7 cellular contexts compared by ENCODE assay signal in genomic region chr16:30787613-30788378, GRCh38. TPM values are rescaled to one million over a fixed set of nuclear protein-coding genes. Genes with fewer than 3 reads are reported as not detected.
DNase-seq lines count a peak whose midpoint lies in the region; ATAC-seq, FAIRE-seq and TF ChIP-seq lines count a peak whose summit lies in the region.

No MANE protein-coding gene starts in this region.

- H3K9me3 ChIP-seq in IMR-90 (ENCODE audit: control insufficient read depth, insufficient read depth, low read length) (no peaks in the 10 kb centered on the region), astrocyte (ENCODE audit: insufficient read depth, low read depth, low read length) (no peaks in the 10 kb centered on the region), subcutaneous abdominal adipose tissue (ENCODE audit: control insufficient read depth in 5 of 5, low read length in 5 of 5) (no peaks in the 10 kb centered on the region)

- H3K4me1 ChIP-seq in IMR-90 (ENCODE audit: control insufficient read depth, insufficient read depth, low read length), result peaks cover 4% of the 10 kb centered on the region
- H3K4me1 ChIP-seq in astrocyte (ENCODE audit: insufficient read depth, low read length), result peaks cover 12% of the 10 kb centered on the region
- H3K4me1 ChIP-seq in subcutaneous abdominal adipose tissue (ENCODE audit: control insufficient read depth in 5 of 5, insufficient read depth in 5 of 5, low read length in 5 of 5), result peaks cover 4 to 30% (median 23%) of the 10 kb centered on the region in 5 donors

- peak overlapping the region; percentile 40; the same call in 1 of the 2 replicates for H2AK5ac ChIP-seq in IMR-90 (ENCODE audit: low read depth, low read length)

- TF ChIP-seq CTCF in IMR-90 (conservative IDR thresholded peaks at IDR 0.05; ENCODE audit: low read depth, low read length), result no peak
- TF ChIP-seq CTCF in astrocyte (IDR thresholded peaks at IDR 0.05; ENCODE audit: insufficient read depth, low read depth, low read length), result no peak

- TF ChIP-seq POLR2A in IMR-90 (IDR thresholded peaks at IDR 0.05; ENCODE audit: low read depth, low read length), result no peak

- POLR2A ChIA-PET in IMR-90 (lab: Charles Lee; ENCODE audit: unreplicated experiment), result interaction anchor here (1.5 kb wide), 1 partner anchor 18 kb away, joined by 13 read pairs; no protein-coding TSS in a partner anchor

- peak overlapping the region; percentile 79 for H4K91ac ChIP-seq in IMR-90 (ENCODE audit: insufficient read depth, low read depth, low read length)

- H4K8ac ChIP-seq in IMR-90 (ENCODE audit: low read depth in 2 of 2, low read length in 2 of 2), result peak overlapping the region; percentile 97 to 99

- peaks cover 11 to 33% of the 10 kb centered on the region in 2 experiments for H3K79me1 ChIP-seq in IMR-90 (ENCODE audit: low read depth in 1 of 2, low read length in 2 of 2)

- peak overlapping the region; percentile 81 for H3K27ac Mint-ChIP-seq in astrocyte (ENCODE audit: unreplicated experiment)

- H4K5ac ChIP-seq in IMR-90 (ENCODE audit: low read depth, low read length), result peak overlapping the region; percentile 98

- peak overlapping the region; percentile 96 for H3K4ac ChIP-seq in IMR-90 (ENCODE audit: low read depth, low read length)

- peaks cover 6% of the 10 kb centered on the region; the same call in 1 of the 2 replicates for H3K9me1 ChIP-seq in IMR-90 (ENCODE audit: insufficient read depth, low read length)

- peak overlapping the region; percentile 88 for H2BK5ac ChIP-seq in IMR-90 (ENCODE audit: low read depth, low read length, poor library complexity, severe bottlenecking)

- H3K56ac ChIP-seq in IMR-90 (ENCODE audit: extremely low read depth, insufficient read depth, low read length), result peak overlapping the region; percentile 59

- H2BK15ac ChIP-seq in IMR-90 (ENCODE audit: low read depth, low read length), result peak overlapping the region; percentile 52; the same call in 1 of the 3 replicates

- H3K27ac ChIP-seq in IMR-90 (ENCODE audit: insufficient read depth, low read length) (peak overlapping the region; percentile 96), astrocyte (ENCODE audit: low read depth, low read length) (peak overlapping the region; percentile 83), layer of hippocampus (ENCODE audit: low read depth, low read length) (peak overlapping the region; percentile 83), subcutaneous abdominal adipose tissue (ENCODE audit: low read depth, low read length) (peak overlapping the region; percentile 75)

- peaks cover 8% of the 10 kb centered on the region for H4K20me1 ChIP-seq in IMR-90 (ENCODE audit: insufficient read depth, low read length)
- H4K20me1 ChIP-seq in astrocyte (ENCODE audit: insufficient read depth, low read length), result peaks cover 13% of the 10 kb centered on the region

- peaks cover 4% of the 10 kb centered on the region for H3K4me1 Mint-ChIP-seq in astrocyte (ENCODE audit: low read depth, unreplicated experiment)

- H3K4me2 ChIP-seq in IMR-90 (ENCODE audit: low read depth, low read length), result peak overlapping the region; percentile 92
- H3K4me2 ChIP-seq in astrocyte (ENCODE audit: low read length), result peak overlapping the region; percentile 99

- CTCF ChIA-PET in IMR-90 (lab: Yijun Ruan, JAX), result interaction anchor here (0.6 to 0.8 kb wide), 2 partner anchors 27 to 670 kb away, joined by 3 to 4 read pairs; no protein-coding TSS in a partner anchor

- peak overlapping the region; percentile 86 for H3K4me3 Mint-ChIP-seq in astrocyte (ENCODE audit: unreplicated experiment)

- no peak for TF ChIP-seq RAD21 in IMR-90 (IDR thresholded peaks at IDR 0.05; ENCODE audit: low read length)

- no peaks in the 10 kb centered on the region for H3K9me3 Mint-ChIP-seq in astrocyte (ENCODE audit: unreplicated experiment)

- peak overlapping the region; percentile 70 for H3K14ac ChIP-seq in IMR-90 (replicated peaks; ENCODE audit: low read depth, low read length)

- peak overlapping the region; percentile 91 for H3K9ac ChIP-seq in IMR-90 (ENCODE audit: low read depth, low read length)
- H3K9ac ChIP-seq in astrocyte (ENCODE audit: low read length), result peak overlapping the region; percentile 96
- peak overlapping the region; percentile 88 to 93 (median 93) for H3K9ac ChIP-seq in subcutaneous abdominal adipose tissue (ENCODE audit: low read length in 5 of 5)

- H3K23ac ChIP-seq in IMR-90 (ENCODE audit: low read depth, low read length), result peak overlapping the region; percentile 35; the same call in 1 of the 2 replicates

- peaks cover 39% of the 10 kb centered on the region for H3K79me2 ChIP-seq in astrocyte (ENCODE audit: insufficient read depth, low read length)

- H3K27me3 ChIP-seq in IMR-90 (ENCODE audit: control insufficient read depth, insufficient read depth, low read length), result 0 out of 2 replicates have a peak, but pooled peaks cover 2% of the 10 kb centered on the region
- no peaks in the 10 kb centered on the region for H3K27me3 ChIP-seq in astrocyte (ENCODE audit: insufficient read depth, low read length)
- no peaks in the 10 kb centered on the region for H3K27me3 ChIP-seq in layer of hippocampus (ENCODE audit: control insufficient read depth, insufficient read depth, low read length)
- H3K27me3 ChIP-seq in subcutaneous abdominal adipose tissue (ENCODE audit: control insufficient read depth in 5 of 5, insufficient read depth in 4 of 5, low read length in 5 of 5), result no peaks in the 10 kb centered on the region

- H3K27me3 Mint-ChIP-seq in astrocyte (ENCODE audit: low read depth, unreplicated experiment), result peaks cover 11% of the 10 kb centered on the region

- H2AFZ ChIP-seq in IMR-90 (replicated peaks; ENCODE audit: low read length, poor library complexity), result peak overlapping the region; percentile 95
- peak overlapping the region; percentile 93 for H2AFZ ChIP-seq in astrocyte (ENCODE audit: low read depth, low read length)

- ATAC-seq in IMR-90 (ENCODE audit: low read depth) (no peak), HG03571 (IDR thresholded peaks at IDR 0.05; ENCODE audit: unreplicated experiment) (no peak)

- peaks cover 7% of the 10 kb centered on the region for H3K36me3 Mint-ChIP-seq in astrocyte (ENCODE audit: low read depth, unreplicated experiment)

- no TSS peak for BruUV-seq in IMR-90 (replicated peaks; lab: Mats Ljungman, UMichigan)

- FAIRE-seq in astrocyte (lab: Jason Lieb, UNC), result no peak

- peak overlapping the region; percentile 5 for H2BK120ac ChIP-seq in IMR-90 (ENCODE audit: low read depth, low read length)

- in situ Hi-C loops in IMR-90 (cut with MboI; ENCODE audit: low sequenced_read_pairs), result no loop called here

- H2BK20ac ChIP-seq in IMR-90 (ENCODE audit: low read depth, low read length), result no peak overlapping the region

- dilution Hi-C loops in IMR-90 (cut with HindIII; ENCODE audit: low sequenced_read_pairs, unreplicated experiment), result no loop called here

- peak overlapping the region; percentile 96 for H3K4me3 ChIP-seq in IMR-90 (ENCODE audit: insufficient read depth, low read depth, low read length)
- H3K4me3 ChIP-seq in astrocyte (ENCODE audit: insufficient read depth, low read depth, low read length), result peak overlapping the region; percentile 87
- H3K4me3 ChIP-seq in subcutaneous abdominal adipose tissue (ENCODE audit: low read depth in 1 of 5, low read length in 5 of 5), result peak overlapping the region; percentile 80 to 91 (median 86)

- H2AK9ac ChIP-seq in IMR-90 (replicated peaks; ENCODE audit: low read depth, low read length, poor library complexity), result peak overlapping the region; percentile 99

- peak overlapping the region; percentile 76 for H3K18ac ChIP-seq in IMR-90 (ENCODE audit: low read depth, low read length)

- H3K36me3 ChIP-seq in IMR-90 (ENCODE audit: control insufficient read depth, insufficient read depth, low read length), result peaks cover 16% of the 10 kb centered on the region
- no peaks in the 10 kb centered on the region for H3K36me3 ChIP-seq in astrocyte (ENCODE audit: insufficient read depth, low read length)
- peaks cover 0 to 14% (median 12%) of the 10 kb centered on the region in 5 donors for H3K36me3 ChIP-seq in subcutaneous abdominal adipose tissue (ENCODE audit: control insufficient read depth in 5 of 5, insufficient read depth in 5 of 5, low read length in 5 of 5)

- intact Hi-C loops in IMR-90 (cut with micrococcal nuclease), result loop anchor here (1.0 kb wide), 3 partner anchors 18 to 134 kb away; no protein-coding TSS in a partner anchor

- DNase-seq in IMR-90 (no peak), astrocyte (ENCODE audit: low read depth) (no peak), germinal center (ENCODE audit: low spot score) (no peak)
- DNase-seq in activated CD8-positive, alpha-beta memory T cell treated with anti-CD3 and anti-CD28 coated beads for 24 hours, result no peak

- WGBS in IMR-90 (ENCODE audit: extremely low coverage in 2 of 2, insufficient read length in 1 of 2), 2 experiments, result 66% methylated on average over 5 of the region's 11 CpGs; no CpG with 5 or more reads in 1 of the 2 experiments

TF ChIP-seq in IMR-90, 13 proteins besides CTCF, POLR2A, EP300 and RAD21 (continues in another document):
- no peak for TF ChIP-seq CEBPB (IDR thresholded peaks at IDR 0.05; ENCODE audit: low read depth, low read length)

RNA-seq across cellular contexts. Expression of gene ZNF629, which starts 0.8 kb away (rescaled TPM):
- total RNA-seq in IMR-90 (2012; rRNA removed) (9.1 and 9.4 TPM in 2 replicates), astrocyte (17.4 and 17.6 TPM in 2 replicates)
- 6.6 and 7.3 TPM in 2 replicates for polyA plus RNA-seq in IMR-90 (2012; rRNA removed)
- 3.2 and 4.6 TPM in 2 replicates for polyA plus RNA-seq in IMR-90 (2012; cell fraction: cytosol; rRNA removed)
- 9.8 and 11.9 TPM in 2 replicates for polyA plus RNA-seq in IMR-90 (2012; cell fraction: nucleus; rRNA removed; ENCODE audit: low replicate concordance)

RNA-seq across cellular contexts. Expression of gene RNF40, which starts 25.7 kb away (rescaled TPM):
- total RNA-seq in IMR-90 (2012; rRNA removed), result 63.9 and 72.4 TPM in 2 replicates
- 46.7 and 49.7 TPM in 2 replicates for polyA plus RNA-seq in IMR-90 (2012; rRNA removed)
- polyA plus RNA-seq in IMR-90 (2012; cell fraction: cytosol; rRNA removed), result 22.2 and 29.2 TPM in 2 replicates
- polyA plus RNA-seq in IMR-90 (2012; cell fraction: nucleus; rRNA removed; ENCODE audit: low replicate concordance), result 74.3 and 98.0 TPM in 2 replicates
- total RNA-seq in astrocyte, result 85.4 and 94.6 TPM in 2 replicates

RNA-seq across cellular contexts. Expression of gene CFAP119, which starts 25.9 kb away (rescaled TPM):
- total RNA-seq in IMR-90 (2012; rRNA removed) (0.90 and 1.7 TPM in 2 replicates), astrocyte (4.0 and 4.1 TPM in 2 replicates)
- 7.6 and 8.8 TPM in 2 replicates for polyA plus RNA-seq in IMR-90 (2012; rRNA removed)
- 5.0 and 5.2 TPM in 2 replicates for polyA plus RNA-seq in IMR-90 (2012; cell fraction: cytosol; rRNA removed)
- polyA plus RNA-seq in IMR-90 (2012; cell fraction: nucleus; rRNA removed; ENCODE audit: low replicate concordance), result 47.8 and 56.3 TPM in 2 replicates

RNA-seq across cellular contexts. Expression of gene PHKG2, which starts 39.6 kb away (rescaled TPM):
- total RNA-seq in IMR-90 (2012; rRNA removed), result 26.0 and 26.7 TPM in 2 replicates
- 37.7 and 38.9 TPM in 2 replicates for polyA plus RNA-seq in IMR-90 (2012; rRNA removed)
- polyA plus RNA-seq in IMR-90 (2012; cell fraction: cytosol; rRNA removed), result 20.1 and 32.6 TPM in 2 replicates
- polyA plus RNA-seq in IMR-90 (2012; cell fraction: nucleus; rRNA removed; ENCODE audit: low replicate concordance), result 162 and 239 TPM in 2 replicates
- 31.1 and 34.2 TPM in 2 replicates for total RNA-seq in astrocyte
